Comparison of ENCODE assay signal across 10 cellular contexts in genomic region chr16:70427786-70428177, GRCh38. TPM values are rescaled to one million over a fixed set of nuclear protein-coding genes. Genes with fewer than 3 reads are reported as not detected.
DNase-seq lines count a peak whose midpoint lies in the region; ATAC-seq and TF ChIP-seq lines count a peak whose summit lies in the region.
"Had no signal": no experiment of that assay in that cellular context is flagged by ENCODE, and none has a peak within 500 bp of the region (broad histone marks: within the 10 kb centered on the region; RNA-seq: fewer than 3 reads in every experiment).

No MANE protein-coding gene starts in this region.

- H3K4me3 ChIP-seq in BLaER1 (peak overlapping the region; percentile 50), NT2/D1 (ENCODE audit: insufficient read length, low read depth) (no peak overlapping the region), dorsolateral prefrontal cortex (peak overlapping the region in 5 of 59 donors; percentile 0 to 27 (median 10)), neuron (ENCODE audit: low read length) (peak overlapping the region; percentile 38)

- ATAC-seq in GM21381 (IDR thresholded peaks at IDR 0.05; ENCODE audit: unreplicated experiment) (no peak), GM19023 (IDR thresholded peaks at IDR 0.05; ENCODE audit: unreplicated experiment) (no peak)

- H4K20me1 ChIP-seq in BLaER1 = peaks cover 18% of the 10 kb centered on the region

- H3K27ac ChIP-seq in BLaER1 (peak overlapping the region; percentile 92), dorsolateral prefrontal cortex (peak overlapping the region in 45 of 59 donors; percentile 13 to 83 (median 57))

- no peak for DNase-seq in NT2/D1 (ENCODE audit: low read depth, low spot score)
- DNase-seq in dorsolateral prefrontal cortex = no peak
- DNase-seq in KG1 (lab: John Stamatoyannopoulos, UW) = no peak
- no peak for DNase-seq in NCI-H2227 treated with DMSO at 0.1 percent for 48 hours (lab: John Stamatoyannopoulos, UW)
- DNase-seq: DMS79, NCI-H187 had no signal

- peak overlapping the region; percentile 76 for H3K9ac ChIP-seq in BLaER1
- peak overlapping the region; percentile 70 for H3K9ac ChIP-seq in NT2/D1 (ENCODE audit: insufficient read length, low read depth)

- H3K4me1 ChIP-seq in BLaER1 (peaks cover 66% of the 10 kb centered on the region), NT2/D1 (ENCODE audit: insufficient read depth, insufficient read length) (peaks cover 25% of the 10 kb centered on the region), neuron (ENCODE audit: insufficient read depth, low read length) (peaks cover 30% of the 10 kb centered on the region)

- intact Hi-C loops in dorsolateral prefrontal cortex (cut with DNase I) = no loop called here

- H3K36me3 ChIP-seq in BLaER1 (peaks cover 17% of the 10 kb centered on the region), NT2/D1 (ENCODE audit: insufficient read depth, insufficient read length, low read length) (peaks cover 24% of the 10 kb centered on the region), neuron (ENCODE audit: insufficient read depth, low read length) (peaks cover 5% of the 10 kb centered on the region)

- H3K27me3 ChIP-seq in BLaER1 = no peaks in the 10 kb centered on the region
- H3K27me3 ChIP-seq in NT2/D1 (ENCODE audit: insufficient read depth, insufficient read length) = no peaks in the 10 kb centered on the region
- H3K27me3 ChIP-seq in dorsolateral prefrontal cortex = no peaks in the 10 kb centered on the region
- no peaks in the 10 kb centered on the region for H3K27me3 ChIP-seq in neuron (ENCODE audit: insufficient read depth, low read length)

- TF ChIP-seq CTCF in dorsolateral prefrontal cortex (IDR thresholded peaks at IDR 0.05 in 54 of 56, conservative IDR thresholded peaks at IDR 0.05 in 2 of 56; ENCODE audit: low read depth in 1 of 56, partially characterized antibody in 56 of 56) = no peak

- peak overlapping the region; percentile 97 for H3K4me2 ChIP-seq in BLaER1

- peak overlapping the region; percentile 21 for H2AFZ ChIP-seq in neuron (ENCODE audit: low read depth, low read length)

- H3K9me3 ChIP-seq in BLaER1 (no peaks in the 10 kb centered on the region), NT2/D1 (ENCODE audit: insufficient read depth, low read length) (no peaks in the 10 kb centered on the region), neuron (ENCODE audit: low read length) (no peaks in the 10 kb centered on the region)

RNA-seq across cellular contexts. Expression of gene ST3GAL2, which starts 11.1 kb away (rescaled TPM):
- total RNA-seq in dorsolateral prefrontal cortex = 10 to 100 TPM; 15.9 to 62.9 (median 30.9) TPM

RNA-seq across cellular contexts. Expression of gene FCSK, which starts 26.6 kb away (rescaled TPM):
- 10 to 100 TPM; 15.7 to 38.7 (median 23.8) TPM for total RNA-seq in dorsolateral prefrontal cortex
